In the genomic region with DNA sequence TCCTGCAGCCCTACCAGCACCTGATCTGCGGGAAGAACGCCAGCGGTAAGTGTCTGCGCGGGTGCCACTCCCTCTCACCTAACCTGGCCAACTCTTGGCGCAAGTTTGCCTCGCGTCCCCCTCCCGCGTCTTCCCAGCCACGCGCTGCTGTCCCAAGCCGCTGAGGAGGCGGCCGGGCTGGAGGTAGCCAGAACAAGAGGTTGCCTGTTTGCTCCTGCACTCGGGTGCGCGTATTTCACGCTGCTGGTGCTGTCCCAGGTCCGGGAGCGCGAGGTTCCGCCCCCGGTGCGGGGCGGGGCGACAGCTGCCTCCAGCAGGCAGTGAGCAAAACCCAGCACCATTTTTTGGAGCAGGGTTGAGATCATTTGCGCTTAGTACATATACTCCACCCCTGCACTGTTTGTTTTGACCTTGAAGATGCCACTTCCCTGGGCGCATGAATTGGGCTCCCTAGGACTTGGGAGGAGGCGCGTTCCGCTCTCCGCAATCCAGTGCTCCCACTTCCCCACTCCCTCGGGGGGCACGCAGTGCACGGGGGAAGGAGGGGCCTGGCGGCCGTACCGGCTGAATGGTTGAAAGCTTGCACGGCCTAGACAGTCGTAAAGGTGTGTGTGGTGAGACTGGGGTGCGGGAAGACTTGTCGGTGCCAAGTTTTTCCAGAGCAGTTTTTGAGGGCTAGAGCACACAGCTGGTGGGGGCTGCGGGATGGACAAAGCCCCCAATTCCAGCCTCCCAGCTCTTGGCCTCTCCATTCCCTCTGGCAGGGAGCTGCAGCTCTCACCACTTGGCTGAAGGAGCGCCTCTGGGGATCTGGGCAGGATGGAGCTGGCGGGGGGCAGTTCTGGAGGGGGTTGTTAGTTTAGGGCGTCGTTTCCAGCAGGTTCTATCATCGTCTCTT, we compare ENCODE assay signal across 8 cellular contexts.
DNase-seq lines count a peak whose midpoint lies in the region; ATAC-seq and TF ChIP-seq lines count a peak whose summit lies in the region.

No MANE protein-coding gene starts in this region.

- H3K27me3 ChIP-seq in PC-9 (ENCODE audit: insufficient read depth, low read depth) (no peaks in the 10 kb centered on the region), right atrium auricular region (no peaks in the 10 kb centered on the region), skeletal muscle tissue (ENCODE audit: control insufficient read depth in 3 of 3, insufficient read depth in 3 of 3, low read length in 3 of 3) (peaks cover 32 to 48% (median 47%) of the 10 kb centered on the region in 3 donors)

- no peaks in the 10 kb centered on the region for H3K9me2 ChIP-seq in PC-9 (ENCODE audit: insufficient read depth)

- H3F3A ChIP-seq in PC-9 (ENCODE audit: insufficient read depth, low read depth) = peaks cover 19% of the 10 kb centered on the region

- TF ChIP-seq CTCF in GM10266 (IDR thresholded peaks at IDR 0.05; ENCODE audit: control insufficient read depth, insufficient read depth, low read depth, missing control alignments) (no peak), PC-9 (conservative IDR thresholded peaks at IDR 0.05) (no peak), right atrium auricular region (IDR thresholded peaks at IDR 0.05) (no peak)

- no peaks in the 10 kb centered on the region for H3K36me3 ChIP-seq in PC-9 (ENCODE audit: low read depth)
- no peaks in the 10 kb centered on the region for H3K36me3 ChIP-seq in right atrium auricular region
- no peaks in the 10 kb centered on the region for H3K36me3 ChIP-seq in skeletal muscle tissue (ENCODE audit: control insufficient read depth in 3 of 3, insufficient read depth in 3 of 3, low read length in 3 of 3)

- ATAC-seq in GM18520 (IDR thresholded peaks at IDR 0.05; ENCODE audit: unreplicated experiment) (no peak), HG03095 (IDR thresholded peaks at IDR 0.05; ENCODE audit: unreplicated experiment) (no peak)

- TSS peak; percentile 14 for BruUV-seq in PC-9 (replicated peaks; lab: Mats Ljungman, UMichigan)

- no peaks in the 10 kb centered on the region for H4K20me1 ChIP-seq in PC-9 (ENCODE audit: insufficient read depth)

- peak; percentile 29 for DNase-seq in GM10266 (ENCODE audit: extremely low spot score)
- DNase-seq in PC-9 = peak; percentile 74 to 75
- peak; percentile 83 for DNase-seq in activated naive CD4-positive, alpha-beta T cell treated with Interleukin-2 at 50 U/mL for 16 hours
- DNase-seq in right atrium auricular region (ENCODE audit: low spot score) = no peak
- no peak for DNase-seq in RPMI8226

- POLR2A ChIA-PET in PC-9 (lab: Charles Lee; ENCODE audit: unreplicated experiment) = interaction anchor here (0.8 kb wide), 1 partner anchor 83 kb away, joined by 5 read pairs; no protein-coding TSS in a partner anchor

- H3K79me2 ChIP-seq in PC-9 (ENCODE audit: low read depth) = peaks cover 66% of the 10 kb centered on the region

- peak overlapping the region; percentile 83 for H2AFZ ChIP-seq in PC-9

- no peaks in the 10 kb centered on the region for H3K9me3 ChIP-seq in PC-9 (ENCODE audit: insufficient read depth, low read depth)
- no peaks in the 10 kb centered on the region for H3K9me3 ChIP-seq in right atrium auricular region
- no peaks in the 10 kb centered on the region for H3K9me3 ChIP-seq in skeletal muscle tissue (ENCODE audit: control insufficient read depth in 3 of 3, low read length in 3 of 3)

- peak overlapping the region; percentile 88 for H3K4me2 ChIP-seq in PC-9

- peak overlapping the region; percentile 41; the same call in 1 of the 2 replicates for H3K27ac ChIP-seq in PC-9
- H3K27ac ChIP-seq in right atrium auricular region = no peak overlapping the region
- H3K27ac ChIP-seq in skeletal muscle tissue (ENCODE audit: low read depth, low read length) = no peak overlapping the region

- intact Hi-C loops in PC-9 (cut with micrococcal nuclease; ENCODE audit: unreplicated experiment) = loop anchor here (2.0 kb wide), 1 partner anchor 29 kb away; no protein-coding TSS in a partner anchor

- CTCF ChIA-PET in PC-9 (lab: Charles Lee) = interaction anchor here (0.6 to 0.9 kb wide), 3 partner anchors 158 to 301 kb away, joined by 3 to 4 read pairs (median 4); no protein-coding TSS in a partner anchor

- peak overlapping the region; percentile 65 for H3K4me3 ChIP-seq in PC-9
- H3K4me3 ChIP-seq in right atrium auricular region = peak overlapping the region; percentile 29 to 51
- peak overlapping the region; percentile 60 to 76 (median 65) for H3K4me3 ChIP-seq in skeletal muscle tissue (ENCODE audit: low read length in 3 of 3)

- H3K4me1 ChIP-seq in PC-9 (replicated peaks; ENCODE audit: insufficient read depth) = peaks cover 9% of the 10 kb centered on the region
- peaks cover 0 to 30% of the 10 kb centered on the region in 2 donors for H3K4me1 ChIP-seq in right atrium auricular region
- peaks cover 24 to 37% (median 30%) of the 10 kb centered on the region in 3 donors for H3K4me1 ChIP-seq in skeletal muscle tissue (ENCODE audit: control insufficient read depth in 3 of 3, insufficient read depth in 3 of 3, low read length in 3 of 3)

- peak overlapping the region in 1 of 3 donors; percentile 23 for H3K9ac ChIP-seq in skeletal muscle tissue (ENCODE audit: low read depth in 1 of 3, low read length in 3 of 3)

Comparison
In these comparisons a context has a peak if more than half of its experiments do, and no peak if none do; other contexts are left out.
1. DNase-seq: peak in GM10266 (single experiment), PC-9 (2 of 2) and activated naive CD4-positive, alpha-beta T cell treated with Interleukin-2 at 50 U/mL for 16 hours (single experiment); none in right atrium auricular region (single experiment) and RPMI8226 (single experiment).
2. Peak in every context shown above with its lines, with median percentiles within 50 percentile points of each other: H3K4me3 ChIP-seq.